Comparison of ENCODE assay signal across 1 cellular context in genomic region chr16:75147968-75148310, GRCh38.
A peak's percentile ranks its signal among the peaks of the same experiment; 100 is the strongest.
TF ChIP-seq lines count a peak whose summit lies in the region.

No MANE protein-coding gene starts in this region.

TF ChIP-seq in GM12878, 131 proteins besides CTCF, POLR2A, EP300 and RAD21:
- 0 out of 2 replicates have a peak, but pooled peaks have one; percentile 29 for TF ChIP-seq TCF7 (IDR thresholded peaks at IDR 0.05; ENCODE audit: borderline replicate concordance)
- no peak for TF ChIP-seq SMARCA5 (IDR thresholded peaks at IDR 0.05)
